ENCODE assay signal across 20 cellular contexts in the genomic region with DNA sequence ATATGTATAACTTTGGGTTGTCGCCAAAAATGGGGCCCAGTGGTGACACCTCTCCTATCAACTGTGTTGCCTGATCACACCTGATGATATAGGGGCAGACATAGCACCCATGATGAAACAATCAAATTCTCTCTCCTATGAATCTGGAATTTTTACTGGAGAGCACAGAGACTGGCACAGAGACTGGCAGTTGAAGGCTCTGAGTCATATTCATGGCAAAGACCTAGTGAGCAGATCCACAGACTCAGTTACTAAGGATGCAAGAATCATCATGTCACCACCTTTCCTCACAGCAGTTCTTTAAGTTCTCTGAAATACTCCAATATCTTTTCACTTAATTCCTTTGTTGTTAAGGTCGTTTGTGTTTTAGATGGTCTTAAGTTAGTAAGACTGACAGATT. TPM values are rescaled to one million over a fixed set of nuclear protein-coding genes. Genes with fewer than 3 reads are reported as not detected.
"Had no signal": no experiment of that assay in that cellular context is flagged by ENCODE, and none has a peak within 500 bp of the region (broad histone marks: within the 10 kb centered on the region; RNA-seq: fewer than 3 reads in every experiment).

No MANE protein-coding gene starts in this region.

- H3K4me1 Mint-ChIP-seq: activated naive CD8-positive, alpha-beta T cell treated with anti-CD3 and anti-CD28 coated beads, Interleukin-2, amount 50 U/mL, for 24 hours; naive thymus-derived CD4-positive, alpha-beta T cell; stimulated activated effector memory CD8-positive, alpha-beta T cell treated with anti-CD3 and anti-CD28 coated beads, Interleukin-12 subunit alpha, Interleukin-12 subunit beta, amount 100 ng/mL, for 72 hours had no signal

- H3K27ac Mint-ChIP-seq: activated naive CD8-positive, alpha-beta T cell treated with anti-CD3 and anti-CD28 coated beads, Interleukin-2, amount 50 U/mL, for 24 hours; activated T-helper 1 cell treated with anti-CD3 and anti-CD28 coated beads, Interleukin-12 subunit alpha, Interleukin-12 subunit beta, Interleukin-2, Interleukin-4 antibody, amounts not matched to agents 30 ng/mL and 10 ng/mL and 1 ng/mL, durations not matched to agents 14 hours and 24 hours and 36 hours; naive thymus-derived CD4-positive, alpha-beta T cell; stimulated activated effector memory CD8-positive, alpha-beta T cell treated with anti-CD3 and anti-CD28 coated beads, Interleukin-12 subunit alpha, Interleukin-12 subunit beta, amount 100 ng/mL, for 72 hours; T-helper 1 cell treated with Interleukin-12 subunit alpha and Interleukin-12 subunit beta and Interleukin-4 antibody, amounts not matched to agents 30 μg/mL and 1 μg/mL, for 36 hours; WTC11 had no signal

- H3K4me3 Mint-ChIP-seq: activated naive CD8-positive, alpha-beta T cell treated with anti-CD3 and anti-CD28 coated beads, Interleukin-2, amount 50 U/mL, for 24 hours; activated T-helper 1 cell treated with anti-CD3 and anti-CD28 coated beads, Interleukin-12 subunit alpha, Interleukin-12 subunit beta, Interleukin-2, Interleukin-4 antibody, amounts not matched to agents 30 ng/mL and 10 ng/mL and 1 ng/mL, durations not matched to agents 14 hours and 24 hours and 36 hours; naive thymus-derived CD4-positive, alpha-beta T cell; stimulated activated effector memory CD8-positive, alpha-beta T cell treated with anti-CD3 and anti-CD28 coated beads, Interleukin-12 subunit alpha, Interleukin-12 subunit beta, amount 100 ng/mL, for 72 hours; T-helper 1 cell treated with Interleukin-12 subunit alpha and Interleukin-12 subunit beta and Interleukin-4 antibody, amounts not matched to agents 30 μg/mL and 1 μg/mL, for 36 hours; WTC11 had no signal

- H3K36me3 Mint-ChIP-seq: stimulated activated effector memory CD8-positive, alpha-beta T cell treated with anti-CD3 and anti-CD28 coated beads, Interleukin-12 subunit alpha, Interleukin-12 subunit beta, amount 100 ng/mL, for 72 hours had no signal

- H3K4me1 ChIP-seq: right atrium auricular region, tibial nerve had no signal

- H3K9me3 Mint-ChIP-seq: activated T-helper 1 cell treated with anti-CD3 and anti-CD28 coated beads, Interleukin-12 subunit alpha, Interleukin-12 subunit beta, Interleukin-2, Interleukin-4 antibody, amounts not matched to agents 30 ng/mL and 10 ng/mL and 1 ng/mL, durations not matched to agents 14 hours and 24 hours and 36 hours had no signal

- H3K27ac ChIP-seq: right atrium auricular region, tibial nerve had no signal

- FAIRE-seq: astrocyte had no signal

- H3K36me3 ChIP-seq: right atrium auricular region, tibial nerve had no signal

- DNase-seq: activated CD4-positive, alpha-beta T cell treated with anti-CD3 and anti-CD28 coated beads for 48 hours; activated naive CD4-positive, alpha-beta T cell treated with Interleukin-2 at 50 U/mL for 16 hours; activated naive CD8-positive, alpha-beta T cell treated with anti-CD3 and anti-CD28 coated beads, Interleukin-2, amount 50 U/mL, for 24 hours; central memory CD4-positive, alpha-beta T cell; cortex of kidney; effector memory CD4-positive, alpha-beta T cell; glutamatergic neuron; left colon; naive thymus-derived CD4-positive, alpha-beta T cell; small intestine had no signal

- H3K27me3 ChIP-seq: right atrium auricular region, tibial nerve had no signal

- H3K4me3 ChIP-seq: right atrium auricular region, tibial nerve had no signal

RNA-seq across cellular contexts. Expression of a gene that starts 60.0 kb away (rescaled TPM):
- total RNA-seq: activated T-helper 1 cell treated with anti-CD3 and anti-CD28 coated beads, Interleukin-12 subunit alpha, Interleukin-12 subunit beta, Interleukin-2, Interleukin-4 antibody, amounts not matched to agents 30 ng/mL and 10 ng/mL and 1 ng/mL, durations not matched to agents 14 hours and 24 hours and 36 hours; astrocyte; epithelial cell of proximal tubule; left colon; lung microvascular endothelial cell; mononuclear cell; naive thymus-derived CD4-positive, alpha-beta T cell; right atrium auricular region; tibial nerve had no signal
